21 cellular contexts compared by ENCODE assay signal in the genomic region with DNA sequence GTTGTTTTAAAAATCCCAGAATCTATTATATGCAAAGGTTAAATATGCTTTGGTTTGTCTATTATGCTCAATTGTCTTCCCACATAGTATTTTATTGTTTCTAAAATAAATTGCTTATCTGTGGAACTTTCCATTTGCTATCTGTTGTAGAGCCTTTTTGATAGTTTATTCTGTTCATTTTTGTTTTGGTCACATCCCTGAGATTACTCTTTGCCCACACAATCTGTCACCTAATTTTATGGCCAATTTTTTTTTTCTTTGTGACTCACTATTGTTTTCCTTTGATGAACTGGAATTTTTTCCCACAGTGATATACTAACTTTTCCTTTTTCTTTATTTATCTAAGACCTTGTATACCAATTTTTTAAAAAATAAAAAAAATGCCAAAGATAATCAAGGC.
"Had no signal": no experiment of that assay in that cellular context is flagged by ENCODE, and none has a peak within 500 bp of the region (broad histone marks: within the 10 kb centered on the region; RNA-seq: fewer than 3 reads in every experiment).

No MANE protein-coding gene starts in this region.

- H3K27ac Mint-ChIP-seq: dendritic cell treated with granulocyte-macrophage colony-stimulating factor and Interleukin-4, amounts not matched to agents 40 ng/mL and 50 ng/mL, for 4 days; naive thymus-derived CD4-positive, alpha-beta T cell; nephron progenitor cell had no signal

- H3K36me3 Mint-ChIP-seq: naive thymus-derived CD4-positive, alpha-beta T cell had no signal

- H3K27me3 ChIP-seq: neutrophil, right atrium auricular region, sigmoid colon, stomach, transverse colon had no signal

- H3K36me3 ChIP-seq: neutrophil, right atrium auricular region, sigmoid colon, stomach, thoracic aorta, transverse colon had no signal

- DNase-seq: erythroblast; foreskin melanocyte; head of caudate nucleus; hippocampal formation; kidney glomerular epithelial cell; mammary epithelial cell; naive thymus-derived CD4-positive, alpha-beta T cell; nephron progenitor cell; posterior cingulate gyrus; sigmoid colon; stimulated activated CD4-positive, alpha-beta T cell treated with anti-CD3 and anti-CD28 coated beads, Interleukin-2, amount 100 ng/mL, for 24 hours; stimulated activated naive CD4-positive, alpha-beta T cell; stomach; transverse colon had no signal

- H3K4me1 Mint-ChIP-seq: naive thymus-derived CD4-positive, alpha-beta T cell had no signal

- FAIRE-seq: colon, islet of Langerhans had no signal

- H3K4me3 Mint-ChIP-seq: dendritic cell treated with granulocyte-macrophage colony-stimulating factor and Interleukin-4, amounts not matched to agents 40 ng/mL and 50 ng/mL, for 4 days; naive thymus-derived CD4-positive, alpha-beta T cell; nephron progenitor cell had no signal

- H3K9me3 Mint-ChIP-seq: dendritic cell treated with granulocyte-macrophage colony-stimulating factor and Interleukin-4, amounts not matched to agents 40 ng/mL and 50 ng/mL, for 4 days; nephron progenitor cell had no signal

- H3K27ac ChIP-seq: neutrophil, right atrium auricular region, sigmoid colon, skin epidermis, stomach, thoracic aorta, transverse colon had no signal

- H3K9me3 ChIP-seq: neutrophil, right atrium auricular region, sigmoid colon, stomach, thoracic aorta, transverse colon had no signal

- H3K4me1 ChIP-seq: right atrium auricular region, sigmoid colon, stomach, transverse colon had no signal

- H3K27me3 Mint-ChIP-seq: dendritic cell treated with granulocyte-macrophage colony-stimulating factor and Interleukin-4, amounts not matched to agents 40 ng/mL and 50 ng/mL, for 4 days; naive thymus-derived CD4-positive, alpha-beta T cell had no signal

- H3K4me3 ChIP-seq: right atrium auricular region, sigmoid colon, skin epidermis, stomach, thoracic aorta, transverse colon had no signal
